ENCODE assay signal across 13 cellular contexts in genomic region chr10:110459600-110459999, GRCh38. TPM values are rescaled to one million over a fixed set of nuclear protein-coding genes. Genes with fewer than 3 reads are reported as not detected.
DNase-seq lines count a peak whose midpoint lies in the region; ATAC-seq and TF ChIP-seq lines count a peak whose summit lies in the region.
"Had no signal": no experiment of that assay in that cellular context is flagged by ENCODE, and none has a peak within 500 bp of the region (broad histone marks: within the 10 kb centered on the region; RNA-seq: fewer than 3 reads in every experiment).

No MANE protein-coding gene starts in this region.

- no peak for TF ChIP-seq RAD21 in liver (IDR thresholded peaks at IDR 0.05)

- 93% methylated on average over 10 of the region's 10 CpGs for WGBS in right cardiac atrium
- 92 to 97% (median 95%) methylated on average over 10 of the region's 10 CpGs for WGBS in heart left ventricle, 4 donors
- 92% methylated on average over 10 of the region's 10 CpGs for WGBS in liver

- H3K27ac ChIP-seq in right cardiac atrium (ENCODE audit: low read length) = peak overlapping the region; percentile 38
- peak overlapping the region in 6 of 12 donors; percentile 23 to 79 (median 58) for H3K27ac ChIP-seq in heart left ventricle
- peak overlapping the region; percentile 70 for H3K27ac ChIP-seq in VCaP
- H3K27ac ChIP-seq in liver (ENCODE audit: low read depth in 1 of 2, low read length in 2 of 2) = peak overlapping the region; percentile 58 to 66

- peaks cover 3% of the 10 kb centered on the region for H3K4me1 ChIP-seq in right cardiac atrium (ENCODE audit: control insufficient read depth, insufficient read depth, low read length)
- H3K4me1 ChIP-seq in heart left ventricle = peaks cover 0 to 47% (median 14%) of the 10 kb centered on the region in 12 donors
- peaks cover 3 to 45% (median 25%) of the 10 kb centered on the region in 4 donors for H3K4me1 ChIP-seq in liver (ENCODE audit: control insufficient read depth in 4 of 4, insufficient read depth in 4 of 4, low read length in 3 of 4)

- TF ChIP-seq CTCF in heart left ventricle (IDR thresholded peaks at IDR 0.05) (no peak), VCaP (conservative IDR thresholded peaks at IDR 0.05) (no peak), liver (IDR thresholded peaks at IDR 0.05; ENCODE audit: low read depth, low read length, missing input control) (no peak)

- intact Hi-C loops in right cardiac atrium (cut with DNase I) (no loop called here), heart left ventricle (cut with DNase I) (loop anchor here in 2 of 10 donors (5.0 kb wide), 2 partner anchors 43 to 88 kb away; no protein-coding TSS in a partner anchor)

- DNase-seq in right cardiac atrium (no peak), heart left ventricle (no peak), SK-N-DZ (ENCODE audit: low spot score) (no peak)
- DNase-seq in stimulated activated CD4-positive, alpha-beta T cell treated with anti-CD3 and anti-CD28 coated beads, Interleukin-2, amount 100 ng/mL, for 48 hours = no peak
- DNase-seq in stimulated activated CD4-positive, alpha-beta T cell treated with anti-CD3 and anti-CD28 coated beads, Interleukin-4, amount 100 ng/mL, for 1 hour = no peak
- DNase-seq: activated CD4-positive, alpha-beta T cell treated with anti-CD3 and anti-CD28 coated beads, Interleukin-2, amount 50 U/mL, for 48 hours; activated T-cell treated with anti-CD3 and anti-CD28 coated beads, Interleukin-2, amount 50 U/mL, for 24 hours; COR-L47; NCI-H2227 treated with DMSO at 0.1 percent for 48 hours had no signal

- TF ChIP-seq POLR2A in heart left ventricle (IDR thresholded peaks at IDR 0.05) = no peak

- H3K9me3 ChIP-seq in right cardiac atrium (ENCODE audit: control insufficient read depth, low read length) (no peaks in the 10 kb centered on the region), heart left ventricle (no peaks in the 10 kb centered on the region), liver (ENCODE audit: control insufficient read depth in 4 of 4, low read length in 3 of 4) (no peaks in the 10 kb centered on the region)
- H3K9me3 ChIP-seq: esophagus muscularis mucosa had no signal

- no peak for ATAC-seq in right cardiac atrium
- ATAC-seq in heart left ventricle = no peak
- ATAC-seq in GM21717 (IDR thresholded peaks at IDR 0.05; ENCODE audit: unreplicated experiment) = no peak

- H3K9ac ChIP-seq in liver (ENCODE audit: low read depth in 1 of 2, low read length in 2 of 2) = no peak overlapping the region

- no peaks in the 10 kb centered on the region for H3K27me3 ChIP-seq in right cardiac atrium (ENCODE audit: control insufficient read depth, insufficient read depth)
- H3K27me3 ChIP-seq in heart left ventricle = no peaks in the 10 kb centered on the region
- no peaks in the 10 kb centered on the region for H3K27me3 ChIP-seq in liver (ENCODE audit: control insufficient read depth in 4 of 4, insufficient read depth in 4 of 4, low read length in 3 of 4)
- H3K27me3 ChIP-seq: esophagus muscularis mucosa had no signal

- H3K4me3 ChIP-seq in right cardiac atrium (ENCODE audit: low read length) (no peak overlapping the region), heart left ventricle (no peak overlapping the region), liver (ENCODE audit: low read depth in 1 of 3, low read length in 3 of 3) (no peak overlapping the region)
- H3K4me3 ChIP-seq: esophagus muscularis mucosa had no signal

- H3K36me3 ChIP-seq in heart left ventricle (no peaks in the 10 kb centered on the region), liver (ENCODE audit: control insufficient read depth in 4 of 4, insufficient read depth in 3 of 4, low read depth in 1 of 4, low read length in 3 of 4) (no peaks in the 10 kb centered on the region)
- H3K36me3 ChIP-seq: esophagus muscularis mucosa had no signal

TF ChIP-seq in liver, 16 proteins besides CTCF, POLR2A, EP300 and RAD21:
- TF ChIP-seq GABPA (IDR thresholded peaks at IDR 0.05 in 1 of 2, conservative IDR thresholded peaks at IDR 0.05 in 1 of 2) (no peak), ZBTB33 (IDR thresholded peaks at IDR 0.05) (no peak), REST (IDR thresholded peaks at IDR 0.05) (no peak), MAX (IDR thresholded peaks at IDR 0.05) (no peak), HNF4A (conservative IDR thresholded peaks at IDR 0.05) (no peak), EGR1 (IDR thresholded peaks at IDR 0.05; ENCODE audit: low read depth in 2 of 2) (no peak), YY1 (IDR thresholded peaks at IDR 0.05) (no peak), NR2F2 (IDR thresholded peaks at IDR 0.05) (no peak), FOXA2 (IDR thresholded peaks at IDR 0.05) (no peak), FOXA1 (IDR thresholded peaks at IDR 0.05) (no peak), SP1 (IDR thresholded peaks at IDR 0.05) (no peak), HNF4G (IDR thresholded peaks at IDR 0.05) (no peak), ATF3 (IDR thresholded peaks at IDR 0.05) (no peak), JUND (IDR thresholded peaks at IDR 0.05) (no peak)

RNA-seq across cellular contexts. Expression of gene DUSP5, which starts 38.1 kb away (rescaled TPM):
- total RNA-seq in right cardiac atrium = 10 to 100 TPM in 3 of 4 donors, 1 to 10 TPM in 1; 9.8 to 25.6 (median 18.7) TPM
- polyA plus RNA-seq in right cardiac atrium = 16.8 TPM
- 10 to 100 TPM in 7 of 9 donors, 1 to 10 TPM in 2; 5.5 to 36.4 (median 16.1) TPM for total RNA-seq in heart left ventricle
- polyA plus RNA-seq in heart left ventricle = 10 to 100 TPM in 1 of 2 donors, 1 to 10 TPM in 1; 3.5 to 42.7 TPM
- total RNA-seq in liver = 1 to 10 TPM; 7.5 to 8.9 TPM
- 1 to 10 TPM; 2.0 to 8.6 TPM for polyA plus RNA-seq in liver
- not detected in 2 replicates for polyA plus RNA-seq in SK-N-DZ (2014; cell fraction: cytosol; rRNA removed)
- 0.05 TPM in 1 of 2 replicates, not detected in the other for polyA plus RNA-seq in SK-N-DZ (2014; cell fraction: nucleus; rRNA removed)
